In the genomic region with DNA sequence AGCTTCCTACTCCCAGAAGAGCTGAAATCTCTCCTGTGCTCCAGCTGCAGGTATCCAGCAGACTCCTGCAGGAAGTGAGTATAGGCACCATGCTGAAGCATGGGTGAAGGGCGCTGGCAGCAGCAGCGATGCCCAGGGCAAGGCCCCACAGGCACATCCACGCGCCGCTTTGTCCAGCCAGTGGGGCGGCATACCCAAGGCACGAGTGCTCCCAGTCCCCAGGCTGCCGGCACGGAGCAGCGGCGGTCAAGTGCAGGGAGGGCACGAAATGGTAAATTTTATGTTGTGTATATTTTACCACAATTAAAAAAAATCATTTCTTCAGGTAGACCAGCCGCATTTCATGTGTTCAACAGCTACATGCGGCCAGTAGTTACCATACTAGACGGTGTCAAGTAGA, we compare ENCODE assay signal across 17 cellular contexts.
DNase-seq lines count a peak whose midpoint lies in the region; ATAC-seq and TF ChIP-seq lines count a peak whose summit lies in the region.
"Had no signal": no experiment of that assay in that cellular context is flagged by ENCODE, and none has a peak within 500 bp of the region (broad histone marks: within the 10 kb centered on the region; RNA-seq: fewer than 3 reads in every experiment).

No MANE protein-coding gene starts in this region.

- peaks cover 19% of the 10 kb centered on the region for H3K9me1 ChIP-seq in IMR-90 (ENCODE audit: insufficient read depth, low read length)

- H3K27me3 ChIP-seq in IMR-90 (ENCODE audit: control insufficient read depth, insufficient read depth, low read length) (no peaks in the 10 kb centered on the region), neuronal stem cell (ENCODE audit: control insufficient read depth in 3 of 3, insufficient read depth in 3 of 3, low read depth in 1 of 3, low read length in 3 of 3) (no peaks in the 10 kb centered on the region), aorta (ENCODE audit: control insufficient read depth in 1 of 2, insufficient read depth in 2 of 2, low read length in 1 of 2) (no peaks in the 10 kb centered on the region)
- H3K27me3 ChIP-seq: BLaER1 treated with 17β-estradiol and CSF1 and Interleukin-3, amounts not matched to agents 10 nM and 100 nM had no signal

- H3K9me3 ChIP-seq in IMR-90 (ENCODE audit: control insufficient read depth, insufficient read depth, low read length) (no peaks in the 10 kb centered on the region), neuronal stem cell (replicated peaks in 1 of 2; ENCODE audit: control insufficient read depth in 2 of 2, insufficient read depth in 1 of 2, low read depth in 1 of 2, low read length in 2 of 2) (peaks cover 0 to 4% of the 10 kb centered on the region in 2 donors), aorta (ENCODE audit: control insufficient read depth, low read length) (no peaks in the 10 kb centered on the region)
- H3K9me3 ChIP-seq: A549; BLaER1 treated with 17β-estradiol and CSF1 and Interleukin-3, amounts not matched to agents 10 nM and 100 nM; Caco-2 had no signal

- H3K14ac ChIP-seq in IMR-90 (replicated peaks; ENCODE audit: low read depth, low read length) (no peak overlapping the region), neuronal stem cell (ENCODE audit: low read length) (no peak overlapping the region)

- peaks cover 3% of the 10 kb centered on the region for H3K9me3 Mint-ChIP-seq in mesothelial cell of epicardium
- H3K9me3 Mint-ChIP-seq in activated CD8-positive, alpha-beta T cell treated with anti-CD3 and anti-CD28 coated beads for 36 hours, result no peaks in the 10 kb centered on the region
- H3K9me3 Mint-ChIP-seq: CD4-positive, alpha-beta T cell; CD8-positive, alpha-beta T cell had no signal

- DNase-seq in IMR-90 (no peak), mesothelial cell of epicardium (ENCODE audit: low spot score in 2 of 2, unreplicated experiment in 2 of 2) (no peak), neuronal stem cell (ENCODE audit: low spot score) (no peak), aorta (no peak)
- DNase-seq in activated CD8-positive, alpha-beta T cell treated with anti-CD3 and anti-CD28 coated beads for 36 hours, result no peak
- DNase-seq: AML-193; Caco-2; Calu3; CD4-positive, alpha-beta T cell; CD8-positive, alpha-beta T cell; DMS79 treated with DMSO at 0.1 percent for 48 hours; GF-D8 had no signal

- H2BK5ac ChIP-seq in IMR-90 (ENCODE audit: low read depth, low read length, poor library complexity, severe bottlenecking), result no peak overlapping the region
- H2BK5ac ChIP-seq in neuronal stem cell (ENCODE audit: low read length), result no peak overlapping the region

- H4K5ac ChIP-seq in IMR-90 (ENCODE audit: low read depth, low read length), result no peak overlapping the region

- H3K36me3 Mint-ChIP-seq in mesothelial cell of epicardium, result peaks cover 15% of the 10 kb centered on the region
- peaks cover 4% of the 10 kb centered on the region for H3K36me3 Mint-ChIP-seq in activated CD8-positive, alpha-beta T cell treated with anti-CD3 and anti-CD28 coated beads for 36 hours (ENCODE audit: low read depth)

- H2BK12ac ChIP-seq in neuronal stem cell (ENCODE audit: low read length), result no peak overlapping the region

- no peak for TF ChIP-seq POLR2A in IMR-90 (IDR thresholded peaks at IDR 0.05; ENCODE audit: low read depth, low read length)

- H3K18ac ChIP-seq in IMR-90 (ENCODE audit: low read depth, low read length) (no peak overlapping the region), neuronal stem cell (ENCODE audit: low read length) (peak overlapping the region; percentile 32)

- dilution Hi-C loops in IMR-90 (cut with HindIII; ENCODE audit: low sequenced_read_pairs, unreplicated experiment), result no loop called here

- H3K9ac ChIP-seq in IMR-90 (ENCODE audit: low read depth, low read length) (no peak overlapping the region), neuronal stem cell (ENCODE audit: low read depth, low read length, poor library complexity) (peak overlapping the region; percentile 70)
- H3K9ac ChIP-seq: BLaER1 treated with 17β-estradiol and CSF1 and Interleukin-3, amounts not matched to agents 10 nM and 100 nM had no signal

- H3K4me2 ChIP-seq in IMR-90 (ENCODE audit: low read depth, low read length) (no peak overlapping the region), neuronal stem cell (ENCODE audit: insufficient read depth, low read length, poor library complexity, severe bottlenecking) (no peak overlapping the region)
- H3K4me2 ChIP-seq: A549; BLaER1 treated with 17β-estradiol and CSF1 and Interleukin-3, amounts not matched to agents 10 nM and 100 nM had no signal

- H4K20me1 ChIP-seq in IMR-90 (ENCODE audit: insufficient read depth, low read length), result no peaks in the 10 kb centered on the region

- no peak for ATAC-seq in IMR-90 (ENCODE audit: low read depth)
- ATAC-seq in activated CD8-positive, alpha-beta T cell treated with anti-CD3 and anti-CD28 coated beads for 36 hours, result no peak
- ATAC-seq in aorta (ENCODE audit: low FRiP score), result no peak
- ATAC-seq: A549; CD8-positive, alpha-beta T cell had no signal

- H3K23ac ChIP-seq in IMR-90 (ENCODE audit: low read depth, low read length), result no peak overlapping the region
- no peak overlapping the region for H3K23ac ChIP-seq in neuronal stem cell (ENCODE audit: low read depth, low read length, poor library complexity)

- BruUV-seq in IMR-90 (replicated peaks; lab: Mats Ljungman, UMichigan), result no TSS peak

- H3K27ac ChIP-seq in IMR-90 (ENCODE audit: insufficient read depth, low read length) (no peak overlapping the region), neuronal stem cell (replicated peaks; ENCODE audit: low read length) (no peak overlapping the region), aorta (ENCODE audit: low read depth in 1 of 2, low read length in 2 of 2) (no peak overlapping the region)
- H3K27ac ChIP-seq: 22Rv1; A549; BLaER1 treated with 17β-estradiol and CSF1 and Interleukin-3, amounts not matched to agents 10 nM and 100 nM; C4-2B had no signal

- H2BK120ac ChIP-seq in IMR-90 (ENCODE audit: low read depth, low read length) (no peak overlapping the region), neuronal stem cell (ENCODE audit: low read depth, low read length) (no peak overlapping the region)

- intact Hi-C loops in IMR-90 (cut with micrococcal nuclease), result no loop called here
- intact Hi-C loops in activated CD8-positive, alpha-beta T cell treated with anti-CD3 and anti-CD28 coated beads for 36 hours (cut with micrococcal nuclease), result no loop called here
- intact Hi-C loops in aorta (cut with DNase I), result no loop called here

- TF ChIP-seq RAD21 in IMR-90 (IDR thresholded peaks at IDR 0.05; ENCODE audit: low read length), result no peak

- H3K79me1 ChIP-seq in IMR-90 (ENCODE audit: low read depth in 1 of 2, low read length in 2 of 2), result peaks cover 6 to 45% of the 10 kb centered on the region in 2 experiments; a peak in 3 of 4 replicates
- H3K79me1 ChIP-seq in neuronal stem cell (ENCODE audit: low read depth, low read length), result no peaks in the 10 kb centered on the region

- H3K4me3 ChIP-seq in IMR-90 (ENCODE audit: insufficient read depth, low read depth, low read length) (no peak overlapping the region), neuronal stem cell (ENCODE audit: low read length in 2 of 2) (no peak overlapping the region), aorta (ENCODE audit: low read length in 2 of 2) (no peak overlapping the region)
- H3K4me3 ChIP-seq: A549; BLaER1 treated with 17β-estradiol and CSF1 and Interleukin-3, amounts not matched to agents 10 nM and 100 nM had no signal

- no peaks in the 10 kb centered on the region for H3K27me3 Mint-ChIP-seq in mesothelial cell of epicardium (ENCODE audit: low read depth)
- no peaks in the 10 kb centered on the region for H3K27me3 Mint-ChIP-seq in activated CD8-positive, alpha-beta T cell treated with anti-CD3 and anti-CD28 coated beads for 36 hours
- H3K27me3 Mint-ChIP-seq: B cell; CD4-positive, alpha-beta T cell had no signal

- no peak overlapping the region for H2BK20ac ChIP-seq in IMR-90 (ENCODE audit: low read depth, low read length)

- TF ChIP-seq CTCF in IMR-90 (conservative IDR thresholded peaks at IDR 0.05; ENCODE audit: low read depth, low read length) (no peak), mesothelial cell of epicardium (IDR thresholded peaks at IDR 0.05; ENCODE audit: unreplicated experiment) (no peak)
- TF ChIP-seq CTCF in activated CD8-positive, alpha-beta T cell treated with anti-CD3 and anti-CD28 coated beads for 36 hours (IDR thresholded peaks at IDR 0.05), result no peak

- peaks cover 31% of the 10 kb centered on the region for H3K4me1 Mint-ChIP-seq in mesothelial cell of epicardium
- H3K4me1 Mint-ChIP-seq in activated CD8-positive, alpha-beta T cell treated with anti-CD3 and anti-CD28 coated beads for 36 hours (ENCODE audit: low read depth), result peaks cover 17% of the 10 kb centered on the region

- H3K56ac ChIP-seq in IMR-90 (ENCODE audit: extremely low read depth, insufficient read depth, low read length), result no peak overlapping the region

- peak overlapping the region; percentile 9 for H3K27ac Mint-ChIP-seq in mesothelial cell of epicardium
- H3K27ac Mint-ChIP-seq in activated CD8-positive, alpha-beta T cell treated with anti-CD3 and anti-CD28 coated beads for 36 hours, result no peak overlapping the region
- H3K27ac Mint-ChIP-seq: B cell; CD4-positive, alpha-beta T cell; CD8-positive, alpha-beta T cell had no signal

- in situ Hi-C loops in IMR-90 (cut with MboI; ENCODE audit: low sequenced_read_pairs), result no loop called here

- H3K36me3 ChIP-seq in IMR-90 (ENCODE audit: control insufficient read depth, insufficient read depth, low read length) (peaks cover 11% of the 10 kb centered on the region; the same call in 1 of the 2 replicates), neuronal stem cell (replicated peaks in 1 of 2; ENCODE audit: control insufficient read depth in 2 of 2, insufficient read depth in 2 of 2, low read length in 2 of 2) (peaks cover 0 to 8% of the 10 kb centered on the region in 2 donors), aorta (ENCODE audit: control insufficient read depth in 1 of 2, insufficient read depth in 2 of 2, low read length in 1 of 2) (no peaks in the 10 kb centered on the region)

- no peak overlapping the region for H3K4me3 Mint-ChIP-seq in mesothelial cell of epicardium
- H3K4me3 Mint-ChIP-seq in activated CD8-positive, alpha-beta T cell treated with anti-CD3 and anti-CD28 coated beads for 36 hours, result no peak overlapping the region
- H3K4me3 Mint-ChIP-seq: B cell; CD4-positive, alpha-beta T cell; CD8-positive, alpha-beta T cell had no signal

- H2AK5ac ChIP-seq in IMR-90 (ENCODE audit: low read depth, low read length) (0 out of 2 replicates have a peak overlapping the region, but pooled peaks have one; percentile 21), neuronal stem cell (ENCODE audit: low read depth, low read length) (no peak overlapping the region)

- H3K4me1 ChIP-seq in IMR-90 (ENCODE audit: control insufficient read depth, insufficient read depth, low read length) (peaks cover 19% of the 10 kb centered on the region), neuronal stem cell (ENCODE audit: control insufficient read depth in 2 of 2, insufficient read depth in 1 of 2, low read depth in 1 of 2, low read length in 2 of 2) (peaks cover 5 to 10% of the 10 kb centered on the region in 2 donors), aorta (ENCODE audit: control insufficient read depth in 1 of 2, insufficient read depth in 2 of 2, low read length in 2 of 2) (no peaks in the 10 kb centered on the region)
- H3K4me1 ChIP-seq: A549 had no signal

- H3K4ac ChIP-seq in IMR-90 (ENCODE audit: low read depth, low read length) (no peak overlapping the region), neuronal stem cell (ENCODE audit: low read length) (no peak overlapping the region)

- WGBS in IMR-90 (ENCODE audit: extremely low coverage in 2 of 2, insufficient read length in 1 of 2), 2 experiments, result 100% methylated on average over 2 of the region's 15 CpGs; no CpG with 5 or more reads in 1 of the 2 experiments
- WGBS in neuronal stem cell (ENCODE audit: extremely low coverage in 2 of 2, insufficient read length in 2 of 2, insufficient replicate concordance in 1 of 2), 2 donors, result no CpG with 5 or more reads among the region's 15 CpGs
- 97 to 98% methylated on average over 15 of the region's 15 CpGs for WGBS in aorta, 2 donors

- H2AK9ac ChIP-seq in IMR-90 (replicated peaks; ENCODE audit: low read depth, low read length, poor library complexity), result no peak overlapping the region

- H4K8ac ChIP-seq in IMR-90 (ENCODE audit: low read depth in 2 of 2, low read length in 2 of 2) (no peak overlapping the region), neuronal stem cell (ENCODE audit: low read depth, low read length) (no peak overlapping the region)

- POLR2A ChIA-PET in IMR-90 (lab: Charles Lee; ENCODE audit: unreplicated experiment), result no interaction called here
- POLR2A ChIA-PET in activated CD8-positive, alpha-beta T cell treated with anti-CD3 and anti-CD28 coated beads for 36 hours (lab: Charles Lee), result no interaction called here

- H2BK15ac ChIP-seq in IMR-90 (ENCODE audit: low read depth, low read length) (no peak overlapping the region), neuronal stem cell (ENCODE audit: low read length) (no peak overlapping the region)

- H2AFZ ChIP-seq in IMR-90 (replicated peaks; ENCODE audit: low read length, poor library complexity) (no peak overlapping the region), neuronal stem cell (ENCODE audit: low read length) (no peak overlapping the region)

- H4K91ac ChIP-seq in IMR-90 (ENCODE audit: insufficient read depth, low read depth, low read length) (no peak overlapping the region), neuronal stem cell (ENCODE audit: low read depth, low read length, poor library complexity) (no peak overlapping the region)

- CTCF ChIA-PET in IMR-90 (lab: Yijun Ruan, JAX), result interaction anchor here (0.7 kb wide), 1 partner anchor 46 kb away, joined by 4 read pairs; no protein-coding TSS in a partner anchor
- CTCF ChIA-PET in activated CD8-positive, alpha-beta T cell treated with anti-CD3 and anti-CD28 coated beads for 36 hours (lab: Charles Lee), result interaction anchor here (0.9 to 1.7 kb wide), 2 partner anchors 132 to 154 kb away, joined by 3 read pairs; no protein-coding TSS in a partner anchor
